ENCODE assay signal across 17 cellular contexts in the genomic region with DNA sequence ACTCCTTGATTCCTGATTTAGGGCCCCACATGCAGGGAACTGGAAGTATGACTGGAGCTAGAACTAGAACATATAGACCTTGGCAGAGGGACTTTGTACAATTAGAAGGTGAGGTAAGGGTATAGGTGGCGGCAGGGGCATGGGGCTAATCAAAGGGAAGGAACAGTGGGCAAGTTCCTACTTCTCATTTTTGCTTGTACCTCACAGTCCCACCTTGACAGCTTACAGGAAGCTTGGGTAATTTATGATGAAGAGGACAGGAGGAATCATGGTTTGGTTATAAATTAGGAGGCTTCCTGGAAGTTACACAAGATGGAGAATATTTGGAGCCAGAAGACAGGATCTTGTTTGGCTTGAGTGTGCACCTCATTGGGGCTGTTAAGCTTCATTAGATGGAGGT. TPM values are rescaled to one million over a fixed set of nuclear protein-coding genes. Genes with fewer than 3 reads are reported as not detected.
DNase-seq lines count a peak whose midpoint lies in the region; ATAC-seq and TF ChIP-seq lines count a peak whose summit lies in the region.
"Had no signal": no experiment of that assay in that cellular context is flagged by ENCODE, and none has a peak within 500 bp of the region (broad histone marks: within the 10 kb centered on the region; RNA-seq: fewer than 3 reads in every experiment).

No MANE protein-coding gene starts in this region.

- H3K36me3 Mint-ChIP-seq in T-helper 1 cell treated with Interleukin-12 subunit alpha and Interleukin-12 subunit beta and Interleukin-4 antibody, amounts not matched to agents 30 μg/mL and 1 μg/mL, for 36 hours (ENCODE audit: low read depth) = peaks cover 47% of the 10 kb centered on the region

- H3K27me3 Mint-ChIP-seq in T-helper 1 cell treated with Interleukin-12 subunit alpha and Interleukin-12 subunit beta and Interleukin-4 antibody, amounts not matched to agents 30 μg/mL and 1 μg/mL, for 36 hours (ENCODE audit: low read depth) = no peaks in the 10 kb centered on the region
- H3K27me3 Mint-ChIP-seq: effector memory CD8-positive, alpha-beta T cell had no signal

- peaks cover 30% of the 10 kb centered on the region for H3K9me3 Mint-ChIP-seq in T-helper 1 cell treated with Interleukin-12 subunit alpha and Interleukin-12 subunit beta and Interleukin-4 antibody, amounts not matched to agents 30 μg/mL and 1 μg/mL, for 36 hours

- H3K4me1 ChIP-seq in RWPE2 (ENCODE audit: insufficient read depth, poor library complexity, severe bottlenecking) = peaks cover 44% of the 10 kb centered on the region
- peaks cover 26 to 74% (median 47%) of the 10 kb centered on the region in 3 donors for H3K4me1 ChIP-seq in esophagus squamous epithelium
- peaks cover 48 to 100% (median 81%) of the 10 kb centered on the region in 6 donors for H3K4me1 ChIP-seq in spleen

- no peak for TF ChIP-seq POLR2A in esophagus squamous epithelium (IDR thresholded peaks at IDR 0.05)
- TF ChIP-seq POLR2A in spleen (IDR thresholded peaks at IDR 0.05) = no peak

- ATAC-seq in RWPE2 (ENCODE audit: low read depth) (no peak), HG03520 (IDR thresholded peaks at IDR 0.05; ENCODE audit: unreplicated experiment) (no peak)
- ATAC-seq: effector memory CD8-positive, alpha-beta T cell; mucosa of descending colon had no signal

- DNase-seq in T-helper 1 cell = no peak
- DNase-seq in RWPE2 (ENCODE audit: low spot score) = no peak
- no peak for DNase-seq in esophagus squamous epithelium (lab: John Stamatoyannopoulos, UW)
- no peak for DNase-seq in spleen
- DNase-seq in hippocampal formation (lab: John Stamatoyannopoulos, UW) = no peak
- no peak for DNase-seq in iPS-NIHi7 (ENCODE audit: extremely low spot score)
- DNase-seq: activated CD4-positive, alpha-beta T cell treated with anti-CD3 and anti-CD28 coated beads for 1 hour; Caco-2; effector memory CD8-positive, alpha-beta T cell; GDM1; mucosa of descending colon; NCI-H1105 treated with DMSO at 0.1 percent for 48 hours; NCI-H226; stimulated activated CD4-positive, alpha-beta T cell treated with anti-CD3 and anti-CD28 coated beads, Interleukin-2, amount 100 ng/mL, for 24 hours; SW 1271 had no signal

- H3K4me3 ChIP-seq in RWPE2 (ENCODE audit: severe bottlenecking) (no peak overlapping the region), esophagus squamous epithelium (no peak overlapping the region), spleen (peak overlapping the region in 1 of 8 donors; percentile 44)
- H3K4me3 ChIP-seq: mucosa of descending colon had no signal

- peak overlapping the region; percentile 72 for H3K27ac ChIP-seq in RWPE2 (ENCODE audit: poor library complexity, severe bottlenecking)
- peak overlapping the region; percentile 45 to 72 (median 57) for H3K27ac ChIP-seq in esophagus squamous epithelium
- peak overlapping the region in 7 of 8 donors; percentile 54 to 85 (median 77) for H3K27ac ChIP-seq in spleen

- H3K36me3 ChIP-seq in RWPE2 (ENCODE audit: low read depth) (0 out of 2 replicates have a peak, but pooled peaks cover 4% of the 10 kb centered on the region), esophagus squamous epithelium (no peaks in the 10 kb centered on the region), spleen (peaks cover 0 to 22% (median 3%) of the 10 kb centered on the region in 6 donors)

- H3K4me3 Mint-ChIP-seq in T-helper 1 cell treated with Interleukin-12 subunit alpha and Interleukin-12 subunit beta and Interleukin-4 antibody, amounts not matched to agents 30 μg/mL and 1 μg/mL, for 36 hours = no peak overlapping the region
- H3K4me3 Mint-ChIP-seq: effector memory CD8-positive, alpha-beta T cell had no signal

- H3K27me3 ChIP-seq in RWPE2 (ENCODE audit: insufficient read depth, poor library complexity, severe bottlenecking) (no peaks in the 10 kb centered on the region), esophagus squamous epithelium (no peaks in the 10 kb centered on the region), spleen (replicated peaks in 1 of 7) (no peaks in the 10 kb centered on the region)

- H3K4me1 Mint-ChIP-seq in T-helper 1 cell treated with Interleukin-12 subunit alpha and Interleukin-12 subunit beta and Interleukin-4 antibody, amounts not matched to agents 30 μg/mL and 1 μg/mL, for 36 hours (ENCODE audit: low read depth) = peaks cover 65% of the 10 kb centered on the region

- WGBS in esophagus squamous epithelium, 2 donors = 33 to 74% methylated on average over 1 of the region's 1 CpG
- WGBS in spleen, 5 donors = 52 to 74% (median 63%) methylated on average over 1 of the region's 1 CpG

- H3K27ac Mint-ChIP-seq in T-helper 1 cell treated with Interleukin-12 subunit alpha and Interleukin-12 subunit beta and Interleukin-4 antibody, amounts not matched to agents 30 μg/mL and 1 μg/mL, for 36 hours = peak overlapping the region; percentile 33
- H3K27ac Mint-ChIP-seq: effector memory CD8-positive, alpha-beta T cell had no signal

- H3K9me3 ChIP-seq in RWPE2 (ENCODE audit: severe bottlenecking) = peaks cover 6% of the 10 kb centered on the region
- H3K9me3 ChIP-seq in esophagus squamous epithelium = peaks cover 0 to 5% (median 0%) of the 10 kb centered on the region in 3 donors
- H3K9me3 ChIP-seq in spleen = peaks cover 0 to 29% (median 24%) of the 10 kb centered on the region in 8 donors
- H3K9me3 ChIP-seq: mucosa of descending colon had no signal

- TF ChIP-seq CTCF in RWPE2 (IDR thresholded peaks at IDR 0.05; ENCODE audit: poor library complexity, severe bottlenecking) (no peak), esophagus squamous epithelium (IDR thresholded peaks at IDR 0.05) (no peak), spleen (IDR thresholded peaks at IDR 0.05 in 8 of 11, conservative IDR thresholded peaks at IDR 0.05 in 3 of 11) (no peak)

- intact Hi-C loops in esophagus squamous epithelium (cut with DNase I) (no loop called here), spleen (cut with DNase I; ENCODE audit: low total_unique reads) (no loop called here)

RNA-seq across cellular contexts. Expression of gene SUSD6, which starts 33.4 kb away (rescaled TPM):
- total RNA-seq in esophagus squamous epithelium (10 to 100 TPM; 22.4 to 43.1 (median 27.8) TPM), spleen (100 to 1,000 TPM in 3 of 7 donors, 10 to 100 TPM in 4; 76.1 to 120 (median 96.1) TPM)
- 10 to 100 TPM; 10.7 to 20.4 (median 11.3) TPM for polyA plus RNA-seq in spleen
